In the genomic region with DNA sequence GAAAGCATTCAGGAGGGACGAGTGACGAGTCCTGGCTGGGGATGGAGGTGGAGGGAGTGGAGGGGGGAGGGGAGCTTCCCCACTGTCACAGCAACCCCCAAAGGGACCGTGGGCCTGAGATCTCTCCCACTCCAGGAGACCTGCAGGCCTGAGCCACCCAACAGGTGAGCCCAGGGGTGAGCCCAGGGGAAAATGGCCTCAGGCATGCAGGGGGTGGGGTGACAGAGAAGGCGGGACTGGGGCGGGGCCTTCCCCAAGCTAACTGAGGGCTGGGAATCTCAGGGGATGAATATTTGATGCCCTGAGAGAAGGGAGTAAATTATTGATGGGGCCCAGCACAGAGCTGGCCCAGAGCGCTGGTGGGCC, we compare ENCODE assay signal across 25 cellular contexts. TPM values are rescaled to one million over a fixed set of nuclear protein-coding genes. Genes with fewer than 3 reads are reported as not detected.
DNase-seq lines count a peak whose midpoint lies in the region; ATAC-seq and TF ChIP-seq lines count a peak whose summit lies in the region.
"Had no signal": no experiment of that assay in that cellular context is flagged by ENCODE, and none has a peak within 500 bp of the region (broad histone marks: within the 10 kb centered on the region; RNA-seq: fewer than 3 reads in every experiment).

No MANE protein-coding gene starts in this region.

- H3K36me3 Mint-ChIP-seq in Calu3 (ENCODE audit: insufficient read depth, unreplicated experiment) (peaks cover 3% of the 10 kb centered on the region), WTC11 (no peaks in the 10 kb centered on the region)
- H3K36me3 Mint-ChIP-seq: activated naive CD4-positive, alpha-beta T cell treated with anti-CD3 and anti-CD28 coated beads, Interleukin-2, amount 10 ng/mL, durations not matched to agents 7 days and 5 days; CD4-positive, alpha-beta memory T cell; stimulated activated naive B cell treated with anti-CD40 and anti-IgM and Interleukin-4, amounts not matched to agents 10 μg/mL and 1 μg/mL and 100 μg/mL, for 72 hours had no signal

- H3K27ac Mint-ChIP-seq in Calu3 (ENCODE audit: unreplicated experiment) (no peak overlapping the region), WTC11 (no peak overlapping the region)
- H3K27ac Mint-ChIP-seq: activated naive CD4-positive, alpha-beta T cell treated with anti-CD3 and anti-CD28 coated beads, Interleukin-2, amount 10 ng/mL, durations not matched to agents 7 days and 5 days; CD4-positive, alpha-beta memory T cell; dendritic cell treated with granulocyte-macrophage colony-stimulating factor and Interleukin-4, amounts not matched to agents 40 ng/mL and 50 ng/mL, for 4 days; stimulated activated naive B cell treated with anti-CD40 and anti-IgM and Interleukin-4, amounts not matched to agents 10 μg/mL and 1 μg/mL and 100 μg/mL, for 72 hours had no signal

- H3K27me3 ChIP-seq in WERI-Rb-1 (ENCODE audit: insufficient read depth, low read depth, severe bottlenecking) = peaks cover 20% of the 10 kb centered on the region

- H3K4me3 ChIP-seq in HEK293 (ENCODE audit: low read depth, low read length) (no peak overlapping the region), WERI-Rb-1 (ENCODE audit: low read depth, low read length) (no peak overlapping the region)
- H3K4me3 ChIP-seq: smooth muscle cell had no signal

- BruUV-seq in Calu3 (replicated peaks; lab: Mats Ljungman, UMichigan) = no TSS peak

- peak; percentile 42 for DNase-seq in Calu3
- no peak for DNase-seq in WTC11 (ENCODE audit: low spot score)
- peak; percentile 49 for DNase-seq in left kidney (ENCODE audit: low read depth, low spot score)
- no peak for DNase-seq in SHP77 (lab: John Stamatoyannopoulos, UW)
- DNase-seq in WERI-Rb-1 = no peak
- no peak for DNase-seq in ureter (ENCODE audit: low spot score)
- DNase-seq: activated CD4-positive, alpha-beta T cell treated with anti-CD3 and anti-CD28 coated beads for 4 hours; activated naive CD4-positive, alpha-beta T cell treated with anti-CD3 and anti-CD28 coated beads, Interleukin-2, amount 10 ng/mL, durations not matched to agents 7 days and 5 days; amygdala; caudate nucleus; CD4-positive, alpha-beta memory T cell; DMS79 treated with DMSO at 0.1 percent for 48 hours; head of caudate nucleus; NCI-H1105 treated with DMSO at 0.1 percent for 48 hours; NCI-H774; SIG-M5; stimulated activated CD4-positive, alpha-beta T cell treated with anti-CD3 and anti-CD28 coated beads, Interleukin-2, amount 100 ng/mL, for 48 hours; stimulated activated naive B cell treated with anti-CD40 and anti-IgM and Interleukin-4, amounts not matched to agents 10 μg/mL and 1 μg/mL and 100 μg/mL, for 72 hours had no signal

- H3K27me3 Mint-ChIP-seq in Calu3 (ENCODE audit: unreplicated experiment) (peaks cover 73% of the 10 kb centered on the region), WTC11 (ENCODE audit: low read depth) (peaks cover 46% of the 10 kb centered on the region)

- no peak overlapping the region for H3K4me3 Mint-ChIP-seq in Calu3 (ENCODE audit: low read depth, unreplicated experiment)
- no peak overlapping the region for H3K4me3 Mint-ChIP-seq in WTC11
- H3K4me3 Mint-ChIP-seq: activated naive CD4-positive, alpha-beta T cell treated with anti-CD3 and anti-CD28 coated beads, Interleukin-2, amount 10 ng/mL, durations not matched to agents 7 days and 5 days; dendritic cell treated with granulocyte-macrophage colony-stimulating factor and Interleukin-4, amounts not matched to agents 40 ng/mL and 50 ng/mL, for 4 days; stimulated activated naive B cell treated with anti-CD40 and anti-IgM and Interleukin-4, amounts not matched to agents 10 μg/mL and 1 μg/mL and 100 μg/mL, for 72 hours had no signal

- H3K4me1 ChIP-seq in HEK293 (ENCODE audit: control insufficient read depth, insufficient read depth, low read length) = no peaks in the 10 kb centered on the region

- peaks cover 0 to 5% of the 10 kb centered on the region in 2 experiments; a peak in 1 of 3 replicates for H3K36me3 ChIP-seq in HEK293 (ENCODE audit: control insufficient read depth in 2 of 2, insufficient read depth in 1 of 2, low read length in 2 of 2)
- no peaks in the 10 kb centered on the region for H3K36me3 ChIP-seq in WERI-Rb-1

- H3K9me3 ChIP-seq in HEK293 (ENCODE audit: control insufficient read depth, insufficient read depth, low read depth, low read length) (no peaks in the 10 kb centered on the region), WERI-Rb-1 (ENCODE audit: severe bottlenecking) (no peaks in the 10 kb centered on the region)

- intact Hi-C loops in Calu3 (cut with micrococcal nuclease; ENCODE audit: unreplicated experiment) = no loop called here

- CTCF ChIA-PET in Calu3 (lab: Charles Lee) = no interaction called here
- CTCF ChIA-PET in HEK293 (lab: Yijun Ruan, JAX) = interaction anchor here (0.5 to 6.3 kb wide), 6 partner anchors 10 to 266 kb away, joined by 3 to 69 read pairs (median 4); no protein-coding TSS in a partner anchor
- CTCF ChIA-PET in WTC11 (lab: Charles Lee) = interaction anchor here (0.6 to 7.8 kb wide), 16 partner anchors 11 to 150 kb away, joined by 3 to 206 read pairs (median 8); a partner anchor contains a TSS

- no peak overlapping the region for H3K27ac ChIP-seq in HEK293 (ENCODE audit: extremely low read depth, low read depth, low read length)
- no peak overlapping the region for H3K27ac ChIP-seq in WERI-Rb-1

- H3K4me1 Mint-ChIP-seq in Calu3 (ENCODE audit: low read depth, unreplicated experiment) (no peaks in the 10 kb centered on the region), WTC11 (peaks cover 13% of the 10 kb centered on the region)

- peak; percentile 22; the same call in 1 of the 2 replicates for ATAC-seq in WTC11
- ATAC-seq: stimulated activated naive B cell treated with anti-CD40 and anti-IgM and Interleukin-4, amounts not matched to agents 10 μg/mL and 1 μg/mL and 100 μg/mL, for 72 hours had no signal

- no peaks in the 10 kb centered on the region for H3K9me3 Mint-ChIP-seq in Calu3 (ENCODE audit: low read depth, unreplicated experiment)
- H3K9me3 Mint-ChIP-seq in WTC11 = no peaks in the 10 kb centered on the region
- H3K9me3 Mint-ChIP-seq: activated naive CD4-positive, alpha-beta T cell treated with anti-CD3 and anti-CD28 coated beads, Interleukin-2, amount 10 ng/mL, durations not matched to agents 7 days and 5 days; CD4-positive, alpha-beta memory T cell; dendritic cell treated with granulocyte-macrophage colony-stimulating factor and Interleukin-4, amounts not matched to agents 40 ng/mL and 50 ng/mL, for 4 days; stimulated activated naive B cell treated with anti-CD40 and anti-IgM and Interleukin-4, amounts not matched to agents 10 μg/mL and 1 μg/mL and 100 μg/mL, for 72 hours had no signal

- TF ChIP-seq CTCF in Calu3 (IDR thresholded peaks at IDR 0.05; ENCODE audit: unreplicated experiment) (no peak), HEK293 (tag by site-specific recombination; IDR thresholded peaks at IDR 0.05) (no peak), WTC11 (IDR thresholded peaks at IDR 0.05) (no peak), WERI-Rb-1 (IDR thresholded peaks at IDR 0.05; ENCODE audit: low read depth, low read length) (no peak)

- POLR2A ChIA-PET in HEK293 (lab: Yijun Ruan, JAX) (interaction anchor here (1.6 kb wide), 1 partner anchor 48 kb away, joined by 3 read pairs; a partner anchor contains a TSS), WTC11 (lab: Charles Lee) (no interaction called here)

TF ChIP-seq in HEK293, 187 proteins besides CTCF, POLR2A, EP300 and RAD21 (continues in another document):
- TF ChIP-seq PRDM1 (tag by site-specific recombination; IDR thresholded peaks at IDR 0.05) = no peak
- TF ChIP-seq ZNF747 (tag by site-specific recombination; IDR thresholded peaks at IDR 0.05) = no peak
- TF ChIP-seq, protein P1, sequence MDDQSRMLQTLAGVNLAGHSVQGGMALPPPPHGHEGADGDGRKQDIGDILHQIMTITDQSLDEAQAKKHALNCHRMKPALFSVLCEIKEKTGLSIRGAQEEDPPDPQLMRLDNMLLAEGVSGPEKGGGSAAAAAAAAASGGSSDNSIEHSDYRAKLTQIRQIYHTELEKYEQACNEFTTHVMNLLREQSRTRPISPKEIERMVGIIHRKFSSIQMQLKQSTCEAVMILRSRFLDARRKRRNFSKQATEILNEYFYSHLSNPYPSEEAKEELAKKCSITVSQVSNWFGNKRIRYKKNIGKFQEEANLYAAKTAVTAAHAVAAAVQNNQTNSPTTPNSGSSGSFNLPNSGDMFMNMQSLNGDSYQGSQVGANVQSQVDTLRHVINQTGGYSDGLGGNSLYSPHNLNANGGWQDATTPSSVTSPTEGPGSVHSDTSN (CRISPR knock-in tag; IDR thresholded peaks at IDR 0.05) = no peak
- no peak for TF ChIP-seq WT1 (tag by site-specific recombination; IDR thresholded peaks at IDR 0.05)
- no peak for TF ChIP-seq ZNF837 (tag by site-specific recombination; IDR thresholded peaks at IDR 0.05)
- TF ChIP-seq YY2 (tag by site-specific recombination; IDR thresholded peaks at IDR 0.05) = no peak
- TF ChIP-seq SCRT2 (tag by site-specific recombination; IDR thresholded peaks at IDR 0.05) = peak; percentile 91

TF ChIP-seq in WTC11, 78 proteins besides CTCF, POLR2A, EP300 and RAD21 (continues in another document):
- TF ChIP-seq, protein P2, sequence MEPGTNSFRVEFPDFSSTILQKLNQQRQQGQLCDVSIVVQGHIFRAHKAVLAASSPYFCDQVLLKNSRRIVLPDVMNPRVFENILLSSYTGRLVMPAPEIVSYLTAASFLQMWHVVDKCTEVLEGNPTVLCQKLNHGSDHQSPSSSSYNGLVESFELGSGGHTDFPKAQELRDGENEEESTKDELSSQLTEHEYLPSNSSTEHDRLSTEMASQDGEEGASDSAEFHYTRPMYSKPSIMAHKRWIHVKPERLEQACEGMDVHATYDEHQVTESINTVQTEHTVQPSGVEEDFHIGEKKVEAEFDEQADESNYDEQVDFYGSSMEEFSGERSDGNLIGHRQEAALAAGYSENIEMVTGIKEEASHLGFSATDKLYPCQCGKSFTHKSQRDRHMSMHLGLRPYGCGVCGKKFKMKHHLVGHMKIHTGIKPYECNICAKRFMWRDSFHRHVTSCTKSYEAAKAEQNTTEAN (CRISPR knock-in tag; IDR thresholded peaks at IDR 0.05) = no peak
- TF ChIP-seq NR2C2 (CRISPR knock-in tag; IDR thresholded peaks at IDR 0.05) (no peak), GTF2I (CRISPR knock-in tag; conservative IDR thresholded peaks at IDR 0.05) (no peak)

RNA-seq across cellular contexts. Expression of a gene that starts 2.4 kb away (rescaled TPM):
- total RNA-seq in Calu3 (2022) (0.24 TPM in 1 of 2 replicates, not detected in the other), WTC11 (2021) (1.9 to 2.9 TPM (median 2.6 TPM) in 3 replicates), ureter (1.4 TPM)
- total RNA-seq: CD4-positive, alpha-beta memory T cell had no signal

RNA-seq across cellular contexts. Expression of a gene that starts 3.4 kb away (rescaled TPM):
- total RNA-seq in Calu3 (2022) (not detected in 2 replicates), WTC11 (2021) (not detected in 3 replicates), ureter (not detected)
- total RNA-seq: CD4-positive, alpha-beta memory T cell; HepG2; lower leg skin; mucosa of gallbladder; smooth muscle cell; temporal lobe had no signal

RNA-seq across cellular contexts. Expression of a gene that starts 15.0 kb away (rescaled TPM):
- total RNA-seq in Calu3 (2022) (not detected in 2 replicates), WTC11 (2021) (not detected in 3 replicates), ureter (not detected)
- total RNA-seq: CD4-positive, alpha-beta memory T cell; HepG2; mucosa of gallbladder; smooth muscle cell; temporal lobe had no signal

RNA-seq across cellular contexts. Expression of a gene that starts 27.2 kb away (rescaled TPM):
- total RNA-seq in Calu3 (2022) (not detected in 2 replicates), WTC11 (2021) (1.1 to 2.2 TPM (median 1.2 TPM) in 3 replicates), ureter (7.3 TPM)
- total RNA-seq: CD4-positive, alpha-beta memory T cell; smooth muscle cell had no signal

RNA-seq across cellular contexts. Expression of a gene that starts 47.9 kb away (rescaled TPM):
- total RNA-seq in Calu3 (2022) (8.4 and 13.5 TPM in 2 replicates), WTC11 (2021) (46.5 to 52.8 TPM (median 49.7 TPM) in 3 replicates), ureter (18.4 TPM)

Comparison
In these comparisons a context has a peak if more than half of its experiments do, and no peak if none do; other contexts are left out.
1. DNase-seq: peak in Calu3 (single experiment) and left kidney (single experiment); none in WTC11 (single experiment), SHP77 (0 of 2), WERI-Rb-1 (single experiment) and ureter (single experiment).